In the genomic region with DNA sequence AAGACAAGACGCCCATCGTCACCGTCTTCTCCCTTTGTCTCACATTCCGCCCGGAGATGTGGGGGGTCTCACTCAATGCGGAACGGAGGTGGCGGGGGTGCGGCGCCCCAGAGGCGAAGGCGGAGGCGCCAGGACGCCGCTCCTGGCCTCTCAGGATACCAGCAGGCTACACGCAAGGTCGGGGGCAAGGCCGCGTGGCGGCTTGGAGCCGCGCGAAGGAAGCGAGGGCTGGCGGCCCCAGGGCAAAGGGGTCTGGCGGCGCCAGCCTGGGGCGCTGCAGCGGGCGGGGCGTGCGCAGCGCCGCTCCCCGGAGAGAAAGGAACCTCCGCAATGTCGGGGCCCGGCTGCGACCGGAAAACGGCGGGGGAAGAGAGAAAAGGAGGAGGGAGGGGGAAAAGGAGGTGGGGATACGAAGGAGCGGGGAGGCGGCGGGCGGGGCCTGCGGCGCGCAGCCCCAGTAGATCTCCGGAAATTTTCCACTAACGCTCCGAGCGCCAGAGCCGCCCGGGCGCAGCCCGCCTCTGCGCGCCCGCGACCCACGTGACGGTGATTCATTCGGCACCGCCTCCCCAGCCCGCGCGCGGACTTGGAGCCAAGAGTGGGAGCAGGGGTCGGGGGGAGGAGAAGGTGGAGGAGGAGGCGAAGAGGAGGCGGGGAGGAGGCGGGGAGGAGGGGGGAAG, we compare ENCODE assay signal across 8 cellular contexts. TPM values are rescaled to one million over a fixed set of nuclear protein-coding genes. Genes with fewer than 3 reads are reported as not detected.
A peak's percentile ranks its signal among the peaks of the same experiment; 100 is the strongest.
DNase-seq lines count a peak whose midpoint lies in the region; ATAC-seq, FAIRE-seq and TF ChIP-seq lines count a peak whose summit lies in the region.

No MANE protein-coding gene starts in this region.

- H3K36me3 Mint-ChIP-seq in Calu3 (ENCODE audit: insufficient read depth, unreplicated experiment) (peaks cover 30% of the 10 kb centered on the region), mesothelial cell of epicardium (no peaks in the 10 kb centered on the region)

- BruUV-seq in Calu3 (replicated peaks; lab: Mats Ljungman, UMichigan) = TSS peak; percentile 89

- H3K4me1 Mint-ChIP-seq in Calu3 (ENCODE audit: low read depth, unreplicated experiment) (peaks cover 23% of the 10 kb centered on the region), mesothelial cell of epicardium (peaks cover 45% of the 10 kb centered on the region)

- peak overlapping the region; percentile 79 for H3K9ac ChIP-seq in endocrine pancreas (ENCODE audit: control insufficient read depth, insufficient read depth, low read length)

- peak; percentile 87 for FAIRE-seq in HTR-8/SVneo (lab: Jason Lieb, UNC)

- no peaks in the 10 kb centered on the region for H3K36me3 ChIP-seq in endocrine pancreas (ENCODE audit: control insufficient read depth, insufficient read depth, low read length)

- CTCF ChIA-PET in Calu3 (lab: Charles Lee) = no interaction called here

- intact Hi-C loops in Calu3 (cut with micrococcal nuclease; ENCODE audit: unreplicated experiment) = no loop called here

- peak overlapping the region; percentile 67 for H3K4me3 ChIP-seq in endocrine pancreas (ENCODE audit: control insufficient read depth, insufficient read depth, low read length)

- ATAC-seq in GM21381 (IDR thresholded peaks at IDR 0.05; ENCODE audit: unreplicated experiment) = peak; percentile 66

- H3K4me3 Mint-ChIP-seq in Calu3 (ENCODE audit: low read depth, unreplicated experiment) = peak overlapping the region; percentile 89
- H3K4me3 Mint-ChIP-seq in mesothelial cell of epicardium = peak overlapping the region; percentile 86

- H3K9me3 Mint-ChIP-seq in Calu3 (ENCODE audit: low read depth, unreplicated experiment) (no peaks in the 10 kb centered on the region), mesothelial cell of epicardium (peaks cover 4% of the 10 kb centered on the region)

- H3K27ac Mint-ChIP-seq in Calu3 (ENCODE audit: unreplicated experiment) = peak overlapping the region; percentile 95
- H3K27ac Mint-ChIP-seq in mesothelial cell of epicardium = peak overlapping the region; percentile 94

- no peak for TF ChIP-seq CTCF in Calu3 (IDR thresholded peaks at IDR 0.05; ENCODE audit: unreplicated experiment)
- TF ChIP-seq CTCF in mesothelial cell of epicardium (IDR thresholded peaks at IDR 0.05; ENCODE audit: unreplicated experiment) = no peak

- H3K27me3 Mint-ChIP-seq in Calu3 (ENCODE audit: unreplicated experiment) (no peaks in the 10 kb centered on the region), mesothelial cell of epicardium (ENCODE audit: low read depth) (peaks cover 3% of the 10 kb centered on the region)

- H3K9me3 ChIP-seq in endocrine pancreas (ENCODE audit: control insufficient read depth, low read length) = no peaks in the 10 kb centered on the region

- DNase-seq in Calu3 (peak; percentile 94), HTR-8/SVneo (ENCODE audit: insufficient read length, low spot score) (peak; percentile 80), NOMO-1 (lab: John Stamatoyannopoulos, UW; ENCODE audit: unreplicated experiment in 2 of 2) (peak; percentile 94 to 98), mesothelial cell of epicardium (ENCODE audit: low spot score in 2 of 2, unreplicated experiment in 2 of 2) (peak; percentile 94 to 95)
- DNase-seq in activated CD8-positive, alpha-beta memory T cell treated with anti-CD3 and anti-CD28 coated beads, Interleukin-2, amount 50 U/mL, for 1 hour (ENCODE audit: extremely low read depth) = peak; percentile 81
- peak; percentile 90 to 93 for DNase-seq in stimulated activated CD8-positive, alpha-beta memory T cell treated with anti-CD3 and anti-CD28 coated beads, Interleukin-15, amount 100 ng/mL, for 4 hours (ENCODE audit: low read depth in 2 of 2)

- no peaks in the 10 kb centered on the region for H3K27me3 ChIP-seq in endocrine pancreas (ENCODE audit: control insufficient read depth, insufficient read depth, low read length)

- H3K4me1 ChIP-seq in endocrine pancreas (ENCODE audit: control insufficient read depth, insufficient read depth, low read length) = no peaks in the 10 kb centered on the region

RNA-seq across cellular contexts. Expression of a gene that starts 10.5 kb away (rescaled TPM):
- total RNA-seq in Calu3 (2022) (142 and 170 TPM in 2 replicates), mesothelial cell of epicardium (256 to 274 TPM (median 261 TPM) in 3 replicates)

Comparison
In these comparisons a context has a peak if more than half of its experiments do, and no peak if none do; other contexts are left out.
1. Peak in every context shown above with its lines: DNase-seq, ATAC-seq and H3K4me3 ChIP-seq.